In genomic region chr6:46689657-46690056, GRCh38 we compare ENCODE assay signal across 37 cellular contexts. TPM values are rescaled to one million over a fixed set of nuclear protein-coding genes. Genes with fewer than 3 reads are reported as not detected.
"Had no signal": no experiment of that assay in that cellular context is flagged by ENCODE, and none has a peak within 500 bp of the region (broad histone marks: within the 10 kb centered on the region; RNA-seq: fewer than 3 reads in every experiment).

No MANE protein-coding gene starts in this region.

- DNase-seq: Karpas-422, KBM-7, MM.1S, MV-4-11, NCI-H1092, NCI-H1105, NCI-H1417 treated with DMSO at 0.1 percent for 48 hours, NCI-H1436 treated with DMSO at 0.1 percent for 48 hours, NCI-H1694 treated with DMSO at 0.1 percent for 48 hours, NCI-H187 treated with DMSO at 0.1 percent for 48 hours, NCI-H2029, NCI-H2081, NCI-H2171 treated with DMSO at 0.1 percent for 48 hours, NCI-H2227 treated with DMSO at 0.1 percent for 48 hours, NCI-H345, NCI-H446, NCI-H510A treated with DMSO at 0.1 percent for 48 hours, NCI-H524 treated with DMSO at 0.1 percent for 48 hours, NCI-H526 treated with DMSO at 0.1 percent for 48 hours, NCI-H774, PC-9, SHP77, SIG-M5 had no signal

- H3K4me2 ChIP-seq: KMS-11, PC-9 had no signal

- H3K36me3 ChIP-seq: SJCRH30 had no signal

- H3K9me3 ChIP-seq: SJCRH30 had no signal

- H3K4me3 ChIP-seq: PC-9, SJCRH30, SK-N-MC had no signal

- H3K9ac ChIP-seq: KMS-11 had no signal

- H3K27ac ChIP-seq: KMS-11, PC-9, RWPE1, SJCRH30, SK-N-MC had no signal

- FAIRE-seq: RCC 7860 had no signal

- H2AFZ ChIP-seq: PC-9 had no signal

- ATAC-seq: Panc1, Right ventricle myocardium inferior, SK-N-SH treated with all-trans-retinoic acid at 6 μM for 48 hours had no signal

RNA-seq across cellular contexts. Expression of gene TDRD6, which starts 2.0 kb away (rescaled TPM):
- total RNA-seq: LHCN-M2, RPMI7951 had no signal

RNA-seq across cellular contexts. Expression of gene CYP39A1, which starts 37.0 kb away (rescaled TPM):
- total RNA-seq: LHCN-M2 had no signal

RNA-seq across cellular contexts. Expression of gene PLA2G7, which starts 45.5 kb away (rescaled TPM):
- total RNA-seq: LHCN-M2, MCF 10A, OCI-LY7, SJCRH30 had no signal

RNA-seq across cellular contexts. Expression of gene ANKRD66, which starts 57.1 kb away (rescaled TPM):
- total RNA-seq: LHCN-M2, MCF 10A, NCI-H460, OCI-LY7, PC-9, Right ventricle myocardium inferior, RPMI7951, SJCRH30, SK-MEL-5 had no signal
